In genomic region chr14:43406936-43407335, GRCh38 we compare ENCODE assay signal across 29 cellular contexts.
"Had no signal": no experiment of that assay in that cellular context is flagged by ENCODE, and none has a peak within 500 bp of the region (broad histone marks: within the 10 kb centered on the region; RNA-seq: fewer than 3 reads in every experiment).

No MANE protein-coding gene starts in this region.

- H3K9me3 ChIP-seq: colonic mucosa, gastroesophageal sphincter had no signal

- H3K27ac ChIP-seq: brain microvascular endothelial cell, colonic mucosa, gastroesophageal sphincter, heart right ventricle, WERI-Rb-1 had no signal

- H3K36me3 ChIP-seq: brain microvascular endothelial cell, colonic mucosa, gastroesophageal sphincter, heart right ventricle, WERI-Rb-1 had no signal

- H3K27me3 ChIP-seq: brain microvascular endothelial cell, colonic mucosa, gastroesophageal sphincter, heart right ventricle had no signal

- ATAC-seq: activated CD4-positive, CD25-positive, alpha-beta regulatory T cell treated with anti-CD3 and anti-CD28 coated beads, Interleukin-2, amount 50 U/mL, for 24 hours; activated CD8-positive, alpha-beta T cell treated with anti-CD3 and anti-CD28 coated beads for 36 hours; activated T-cell treated with anti-CD3 and anti-CD28 coated beads, Interleukin-2, amount 50 U/mL, for 4 hours; activated T-helper 17 cell treated with anti-CD3 and anti-CD28 coated beads, Interleukin-2, amount 50 U/mL, for 72 hours; esophagus mucosa; gastroesophageal sphincter; heart right ventricle; T-helper 17 cell had no signal

- H3K4me3 ChIP-seq: colonic mucosa, gastroesophageal sphincter, heart right ventricle had no signal

- H3K4me1 ChIP-seq: colonic mucosa, gastroesophageal sphincter, heart right ventricle had no signal

- FAIRE-seq: astrocyte, endometrium had no signal

- DNase-seq: activated B cell treated with CpG ODN at 0.5 μM for 24 hours; activated CD4-positive, alpha-beta T cell treated with anti-CD3 and anti-CD28 coated beads for 48 hours; activated CD4-positive, alpha-beta T cell treated with anti-CD3 and anti-CD28 coated beads, Interleukin-2, amount 50 U/mL, for 1 hour; activated CD4-positive, alpha-beta T cell treated with anti-CD3 and anti-CD28 coated beads, Interleukin-2, amount 50 U/mL, for 48 hours; activated CD8-positive, alpha-beta memory T cell treated with anti-CD3 and anti-CD28 coated beads for 24 hours; activated CD8-positive, alpha-beta T cell treated with anti-CD3 and anti-CD28 coated beads for 36 hours; activated effector memory CD4-positive, alpha-beta T cell treated with Interleukin-2 at 50 U/mL for 16 hours; activated gamma-delta T cell treated with Interleukin-2 at 50 U/mL for 16 hours; activated naive CD4-positive, alpha-beta T cell treated with anti-CD3 and anti-CD28 coated beads, Interleukin-2, amount 50 U/mL, for 16 hours; activated naive CD4-positive, alpha-beta T cell treated with Interleukin-2 at 50 U/mL for 16 hours; activated T-cell treated with anti-CD3 and anti-CD28 coated beads, Interleukin-2, amount 50 U/mL, for 4 hours; amniotic stem cell; anterior cingulate cortex; brain microvascular endothelial cell; caudate nucleus; colonic mucosa; effector CD8-positive, alpha-beta T cell; foreskin melanocyte; heart right ventricle; T-helper 1 cell; T-helper 17 cell; T1000; WERI-Rb-1 had no signal
